Comparison of ENCODE assay signal across 10 cellular contexts in the genomic region with DNA sequence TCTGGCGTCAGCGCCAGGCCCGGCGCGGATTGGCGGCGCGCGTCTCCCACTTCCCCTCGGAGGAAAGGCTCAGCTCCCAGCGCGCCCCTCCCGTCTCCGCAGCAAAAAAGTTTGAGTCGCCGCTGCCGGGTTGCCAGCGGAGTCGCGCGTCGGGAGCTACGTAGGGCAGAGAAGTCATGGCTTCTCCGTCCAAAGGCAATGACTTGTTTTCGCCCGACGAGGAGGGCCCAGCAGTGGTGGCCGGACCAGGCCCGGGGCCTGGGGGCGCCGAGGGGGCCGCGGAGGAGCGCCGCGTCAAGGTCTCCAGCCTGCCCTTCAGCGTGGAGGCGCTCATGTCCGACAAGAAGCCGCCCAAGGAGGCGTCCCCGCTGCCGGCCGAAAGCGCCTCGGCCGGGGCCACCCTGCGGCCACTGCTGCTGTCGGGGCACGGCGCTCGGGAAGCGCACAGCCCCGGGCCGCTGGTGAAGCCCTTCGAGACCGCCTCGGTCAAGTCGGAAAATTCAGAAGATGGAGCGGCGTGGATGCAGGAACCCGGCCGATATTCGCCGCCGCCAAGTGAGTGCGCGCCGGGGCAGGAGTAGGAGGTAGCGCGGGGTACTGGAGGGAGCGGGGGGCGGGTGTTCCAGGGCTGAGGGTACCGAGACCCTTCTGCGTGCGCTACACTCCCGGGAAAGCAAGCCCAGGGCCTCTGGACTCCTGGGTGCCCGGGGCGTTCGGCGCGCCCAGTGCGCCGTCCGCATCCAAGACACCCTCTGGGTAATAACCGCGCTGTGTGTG. TPM values are rescaled to one million over a fixed set of nuclear protein-coding genes. Genes with fewer than 3 reads are reported as not detected.
A peak's percentile ranks its signal among the peaks of the same experiment; 100 is the strongest.
DNase-seq lines count a peak whose midpoint lies in the region; ATAC-seq and TF ChIP-seq lines count a peak whose summit lies in the region.
"Had no signal": no experiment of that assay in that cellular context is flagged by ENCODE, and none has a peak within 500 bp of the region (broad histone marks: within the 10 kb centered on the region; RNA-seq: fewer than 3 reads in every experiment).

A gene (plus strand): TSS at position 99 of the 777 bp plus-strand sequence. CDS start 78 bp downstream, at position 177.

- peak within 1 kb of the TSS; percentile 88 for H2BK120ac ChIP-seq in mesendoderm (ENCODE audit: low read depth, low read length)

- H3K4ac ChIP-seq in mesendoderm (ENCODE audit: low read depth, low read length), result peak within 1 kb of the TSS; percentile 89

- H3K27ac ChIP-seq in VCaP (peak within 1 kb of the TSS; percentile 71), mesendoderm (ENCODE audit: low read depth, low read length) (peak within 1 kb of the TSS; percentile 74)
- H3K27ac ChIP-seq: BLaER1 had no signal

- H2BK5ac ChIP-seq in mesendoderm (ENCODE audit: low read length), result peak within 1 kb of the TSS; percentile 67

- H3K9ac ChIP-seq in mesendoderm (ENCODE audit: low read length), result peak within 1 kb of the TSS; percentile 93
- H3K9ac ChIP-seq: BLaER1 had no signal

- peak within 1 kb of the TSS; percentile 97 for H3K4me2 ChIP-seq in mesendoderm (ENCODE audit: low read length)
- H3K4me2 ChIP-seq: BLaER1 had no signal

- H3K23ac ChIP-seq in mesendoderm (ENCODE audit: low read length), result peak within 1 kb of the TSS; percentile 11

- peaks cover 2% of the 10 kb centered on the region for H3K36me3 ChIP-seq in mesendoderm (ENCODE audit: control insufficient read depth, insufficient read depth, low read length)
- H3K36me3 ChIP-seq: BLaER1 had no signal

- no peaks in the 10 kb centered on the region for H3K36me3 Mint-ChIP-seq in activated CD4-positive, alpha-beta T cell treated with anti-CD3 and anti-CD28 coated beads for 36 hours (ENCODE audit: low read depth)

- no CpG with 5 or more reads among the region's 87 CpGs for WGBS in mesendoderm (ENCODE audit: extremely low coverage, insufficient coverage, low lambda C conversion rate)

- H3K27me3 Mint-ChIP-seq in activated CD4-positive, alpha-beta T cell treated with anti-CD3 and anti-CD28 coated beads for 36 hours, result peaks cover 79% of the 10 kb centered on the region

- H3K27me3 ChIP-seq in mesendoderm (ENCODE audit: insufficient read depth, low read length, poor library complexity), result no peaks in the 10 kb centered on the region

- peaks cover 23% of the 10 kb centered on the region for H3K4me1 ChIP-seq in mesendoderm (ENCODE audit: control insufficient read depth, low read depth, low read length)
- H3K4me1 ChIP-seq: BLaER1 had no signal

- TF ChIP-seq CTCF in VCaP (conservative IDR thresholded peaks at IDR 0.05), result no peak; the same call in 1 of the 2 replicates
- TF ChIP-seq CTCF in epithelial cell of esophagus (IDR thresholded peaks at IDR 0.05; ENCODE audit: insufficient read depth, low read depth, low read length, missing control alignments), result no peak

- peak within 1 kb of the TSS; percentile 93 for H3K56ac ChIP-seq in mesendoderm (ENCODE audit: low read length)

- peak within 1 kb of the TSS; percentile 64 for H3K4me3 Mint-ChIP-seq in activated CD4-positive, alpha-beta T cell treated with anti-CD3 and anti-CD28 coated beads for 36 hours

- H4K5ac ChIP-seq in mesendoderm (ENCODE audit: low read length), result no peak within 1 kb of the TSS

- peak within 1 kb of the TSS; percentile 18 for H3K4me3 ChIP-seq in epithelial cell of esophagus (ENCODE audit: low read length)
- peak within 1 kb of the TSS; percentile 90 for H3K4me3 ChIP-seq in mesendoderm (ENCODE audit: low read length)
- H3K4me3 ChIP-seq: BLaER1 had no signal

- CTCF ChIA-PET in activated CD4-positive, alpha-beta T cell treated with anti-CD3 and anti-CD28 coated beads for 36 hours (lab: Charles Lee), result no interaction called here

- H3K9me3 Mint-ChIP-seq in activated CD4-positive, alpha-beta T cell treated with anti-CD3 and anti-CD28 coated beads for 36 hours (ENCODE audit: low read depth), result no peaks in the 10 kb centered on the region

- H3K79me1 ChIP-seq in mesendoderm (ENCODE audit: low read length), result no peaks in the 10 kb centered on the region

- H3K27ac Mint-ChIP-seq in activated CD4-positive, alpha-beta T cell treated with anti-CD3 and anti-CD28 coated beads for 36 hours, result no peak within 1 kb of the TSS

- peak; percentile 85 for ATAC-seq in activated CD4-positive, alpha-beta T cell treated with anti-CD3 and anti-CD28 coated beads for 36 hours
- ATAC-seq in HG03039 (IDR thresholded peaks at IDR 0.05; ENCODE audit: unreplicated experiment), result no peak

- H2BK15ac ChIP-seq in mesendoderm (replicated peaks; ENCODE audit: low read depth), result peak within 1 kb of the TSS; percentile 47

- peaks cover 12% of the 10 kb centered on the region for H3K4me1 Mint-ChIP-seq in activated CD4-positive, alpha-beta T cell treated with anti-CD3 and anti-CD28 coated beads for 36 hours

- peaks cover 47% of the 10 kb centered on the region for H3K79me2 ChIP-seq in mesendoderm (ENCODE audit: control insufficient read depth, insufficient read depth, low read length)

- intact Hi-C loops in activated CD4-positive, alpha-beta T cell treated with anti-CD3 and anti-CD28 coated beads for 36 hours (cut with DNase I, micrococcal nuclease), result loop anchor here in 1 of 2 experiments (2.0 kb wide), 1 partner anchor 36 kb away; no protein-coding TSS in a partner anchor

- H4K8ac ChIP-seq in mesendoderm (ENCODE audit: low read depth, low read length), result peak within 1 kb of the TSS; percentile 65

- POLR2A ChIA-PET in activated CD4-positive, alpha-beta T cell treated with anti-CD3 and anti-CD28 coated beads for 36 hours (lab: Charles Lee), result no interaction called here

- peak; percentile 70 for DNase-seq in activated CD4-positive, alpha-beta T cell treated with anti-CD3 and anti-CD28 coated beads for 36 hours
- no peak for DNase-seq in activated CD4-positive, alpha-beta T cell treated with anti-CD3 and anti-CD28 coated beads, Interleukin-2, amount 50 U/mL, for 4 hours
- DNase-seq in epithelial cell of esophagus (ENCODE audit: low read depth) (peak; percentile 40), mesendoderm (peak; percentile 97), GM19240 (ENCODE audit: insufficient read length, low spot score) (no peak)
- peak; percentile 4 for DNase-seq in stimulated activated CD8-positive, alpha-beta memory T cell treated with anti-CD3 and anti-CD28 coated beads, Interleukin-15, amount 100 ng/mL, for 24 hours (ENCODE audit: low read depth)

- H3K18ac ChIP-seq in mesendoderm (ENCODE audit: low read length), result peak within 1 kb of the TSS; percentile 94

- H2AK5ac ChIP-seq in mesendoderm (ENCODE audit: low read length), result no peak within 1 kb of the TSS

RNA-seq across cellular contexts. Expression of the gene that starts here (rescaled TPM):
- not detected for total RNA-seq in activated CD4-positive, alpha-beta T cell treated with anti-CD3 and anti-CD28 coated beads for 36 hours
- 27.2 TPM for polyA plus RNA-seq in mesendoderm (2013, experiment 1 of 2)
- polyA plus RNA-seq in mesendoderm (2013, experiment 2 of 2), result 25.1 TPM
- total RNA-seq: activated CD8-positive, alpha-beta memory T cell treated with anti-CD3 and anti-CD28 coated beads for 36 hours had no signal

Comparison
In these comparisons a context has a peak if more than half of its experiments do, and no peak if none do; other contexts are left out.
1. Peak in DNase-seq and ATAC-seq in activated CD4-positive, alpha-beta T cell treated with anti-CD3 and anti-CD28 coated beads for 36 hours; RNA of the gene not detected or under 1 TPM.
2. DNase-seq: peak in epithelial cell of esophagus (single experiment), mesendoderm (single experiment) and stimulated activated CD8-positive, alpha-beta memory T cell treated with anti-CD3 and anti-CD28 coated beads, Interleukin-15, amount 100 ng/mL, for 24 hours (single experiment); none in activated CD4-positive, alpha-beta T cell treated with anti-CD3 and anti-CD28 coated beads, Interleukin-2, amount 50 U/mL, for 4 hours (0 of 2) and GM19240 (single experiment).